25 cellular contexts compared by ENCODE assay signal in genomic region chr18:36744261-36744876, GRCh38.
DNase-seq lines count a peak whose midpoint lies in the region; ATAC-seq, FAIRE-seq and TF ChIP-seq lines count a peak whose summit lies in the region.
"Had no signal": no experiment of that assay in that cellular context is flagged by ENCODE, and none has a peak within 500 bp of the region (broad histone marks: within the 10 kb centered on the region; RNA-seq: fewer than 3 reads in every experiment).

No MANE protein-coding gene starts in this region.

- H3K27me3 ChIP-seq in astrocyte (ENCODE audit: insufficient read depth, low read length) = no peaks in the 10 kb centered on the region
- no peaks in the 10 kb centered on the region for H3K27me3 ChIP-seq in endodermal cell (ENCODE audit: control insufficient read depth, insufficient read depth, low read length, poor library complexity, severe bottlenecking)
- H3K27me3 ChIP-seq: BLaER1, MG63 had no signal

- DNase-seq in stimulated activated naive CD8-positive, alpha-beta T cell treated with anti-CD3 and anti-CD28 coated beads, Interleukin-15, amount 100 ng/mL, for 72 hours = no peak
- DNase-seq in stimulated activated naive CD8-positive, alpha-beta T cell treated with anti-CD3 and anti-CD28 coated beads, Interleukin-15, Interleukin-2, amounts not matched to agents 100 U/mL and 50 U/mL, for 24 hours = no peak
- DNase-seq in astrocyte (ENCODE audit: low read depth) = peak; percentile 70
- peak; percentile 15 for DNase-seq in fibroblast of the aortic adventitia (ENCODE audit: low read depth)
- no peak for DNase-seq in iPS-NIHi7 (ENCODE audit: extremely low spot score)
- no peak for DNase-seq in endodermal cell
- no peak for DNase-seq in activated naive CD8-positive, alpha-beta T cell treated with anti-CD3 and anti-CD28 coated beads, Interleukin-2, amount 50 U/mL, for 24 hours
- DNase-seq: 8988T; activated CD4-positive, alpha-beta T cell treated with anti-CD3 and anti-CD28 coated beads, Interleukin-2, amount 50 U/mL, for 1 hour; Caco-2; caudate nucleus; foreskin melanocyte; H7; left ventricle myocardium superior; MG63; NCI-H1417 treated with DMSO at 0.1 percent for 48 hours; NCI-H524; stimulated activated CD4-positive, alpha-beta T cell treated with anti-CD3 and anti-CD28 coated beads, Interleukin-2, amount 100 ng/mL, for 48 hours; T-helper 2 cell had no signal

- H3K27ac Mint-ChIP-seq in stimulated activated naive CD8-positive, alpha-beta T cell treated with anti-CD3 and anti-CD28 coated beads, Interleukin-15, amount 100 ng/mL, for 72 hours = peak overlapping the region in 1 of 2 donors; percentile 81
- no peak overlapping the region for H3K27ac Mint-ChIP-seq in astrocyte (ENCODE audit: unreplicated experiment)
- no peak overlapping the region for H3K27ac Mint-ChIP-seq in endodermal cell
- H3K27ac Mint-ChIP-seq in activated naive CD8-positive, alpha-beta T cell treated with anti-CD3 and anti-CD28 coated beads, Interleukin-2, amount 50 U/mL, for 24 hours = no peak overlapping the region
- H3K27ac Mint-ChIP-seq: activated T-helper 2 cell treated with anti-CD3 and anti-CD28 coated beads, Interferon-gamma antibody, Interleukin-2, Interleukin-4, amounts not matched to agents 10 μg/mL and 5 μg/mL and 100 μg/mL, durations not matched to agents 14 hours and 24 hours and 36 hours; stimulated activated naive CD8-positive, alpha-beta T cell treated with anti-CD3 and anti-CD28 coated beads, Interleukin-15, Interleukin-2, amounts not matched to agents 100 ng/mL and 50 ng/mL, for 24 hours; type B pancreatic cell had no signal

- H4K20me1 ChIP-seq in astrocyte (ENCODE audit: insufficient read depth, low read length) = no peaks in the 10 kb centered on the region
- H4K20me1 ChIP-seq: BLaER1 had no signal

- no peak overlapping the region for H3K4me2 ChIP-seq in astrocyte (ENCODE audit: low read length)
- H3K4me2 ChIP-seq: BLaER1 had no signal

- peak; percentile 26 for ATAC-seq in stimulated activated naive CD8-positive, alpha-beta T cell treated with anti-CD3 and anti-CD28 coated beads, Interleukin-15, amount 100 ng/mL, for 72 hours
- ATAC-seq in stimulated activated naive CD8-positive, alpha-beta T cell treated with anti-CD3 and anti-CD28 coated beads, Interleukin-15, Interleukin-2, amounts not matched to agents 100 U/mL and 50 U/mL, for 24 hours = no peak
- no peak for ATAC-seq in GM18907 (IDR thresholded peaks at IDR 0.05; ENCODE audit: unreplicated experiment)
- ATAC-seq in activated naive CD8-positive, alpha-beta T cell treated with anti-CD3 and anti-CD28 coated beads, Interleukin-2, amount 50 U/mL, for 24 hours = no peak
- ATAC-seq: left ventricle myocardium superior had no signal

- H3K27ac ChIP-seq in astrocyte (ENCODE audit: low read depth, low read length) (no peak overlapping the region), endodermal cell (ENCODE audit: low read depth, low read length) (no peak overlapping the region)
- H3K27ac ChIP-seq: BLaER1 had no signal

- H3K4me3 Mint-ChIP-seq in stimulated activated naive CD8-positive, alpha-beta T cell treated with anti-CD3 and anti-CD28 coated beads, Interleukin-15, amount 100 ng/mL, for 72 hours = no peak overlapping the region
- H3K4me3 Mint-ChIP-seq in astrocyte (ENCODE audit: unreplicated experiment) (no peak overlapping the region), endodermal cell (no peak overlapping the region)
- no peak overlapping the region for H3K4me3 Mint-ChIP-seq in activated naive CD8-positive, alpha-beta T cell treated with anti-CD3 and anti-CD28 coated beads, Interleukin-2, amount 50 U/mL, for 24 hours
- H3K4me3 Mint-ChIP-seq: stimulated activated naive CD8-positive, alpha-beta T cell treated with anti-CD3 and anti-CD28 coated beads, Interleukin-15, Interleukin-2, amounts not matched to agents 100 ng/mL and 50 ng/mL, for 24 hours; type B pancreatic cell had no signal

- H3K9ac ChIP-seq in astrocyte (ENCODE audit: low read length) (no peak overlapping the region), endodermal cell (ENCODE audit: extremely low read depth, low read length, poor library complexity, severe bottlenecking) (no peak overlapping the region)
- H3K9ac ChIP-seq: BLaER1 had no signal

- H3K36me3 Mint-ChIP-seq in astrocyte (ENCODE audit: low read depth, unreplicated experiment) (no peaks in the 10 kb centered on the region), endodermal cell (ENCODE audit: low read depth) (no peaks in the 10 kb centered on the region)
- no peaks in the 10 kb centered on the region for H3K36me3 Mint-ChIP-seq in activated naive CD8-positive, alpha-beta T cell treated with anti-CD3 and anti-CD28 coated beads, Interleukin-2, amount 50 U/mL, for 24 hours (ENCODE audit: low read depth)
- H3K36me3 Mint-ChIP-seq: type B pancreatic cell had no signal

- H3K79me2 ChIP-seq in astrocyte (ENCODE audit: insufficient read depth, low read length) = no peaks in the 10 kb centered on the region

- TF ChIP-seq CTCF in astrocyte (IDR thresholded peaks at IDR 0.05; ENCODE audit: insufficient read depth, low read depth, low read length) (no peak), fibroblast of the aortic adventitia (IDR thresholded peaks at IDR 0.05; ENCODE audit: insufficient read depth, low read length) (no peak), endodermal cell (conservative IDR thresholded peaks at IDR 0.05) (no peak)

- H3K9me3 ChIP-seq in astrocyte (ENCODE audit: insufficient read depth, low read depth, low read length) = no peaks in the 10 kb centered on the region
- no peaks in the 10 kb centered on the region for H3K9me3 ChIP-seq in endodermal cell (ENCODE audit: control insufficient read depth, low read length)
- H3K9me3 ChIP-seq: Caco-2, MG63 had no signal

- FAIRE-seq in astrocyte (lab: Jason Lieb, UNC) = no peak
- FAIRE-seq: RCC 7860 had no signal

- WGBS in endodermal cell (ENCODE audit: insufficient coverage in 1 of 2, insufficient read length in 1 of 2), 2 experiments = 91 to 95% methylated on average over 6 of the region's 6 CpGs

- H3K36me3 ChIP-seq in astrocyte (ENCODE audit: insufficient read depth, low read length) (peaks cover 2% of the 10 kb centered on the region), endodermal cell (ENCODE audit: control insufficient read depth, insufficient read depth, low read length) (no peaks in the 10 kb centered on the region)
- H3K36me3 ChIP-seq: BLaER1, MG63 had no signal

- H3K4me3 ChIP-seq in astrocyte (ENCODE audit: insufficient read depth, low read depth, low read length) (no peak overlapping the region), fibroblast of the aortic adventitia (ENCODE audit: low read depth, low read length) (no peak overlapping the region), endodermal cell (ENCODE audit: low read length) (no peak overlapping the region)
- H3K4me3 ChIP-seq: BLaER1, MG63 had no signal

- no peak overlapping the region for H2AFZ ChIP-seq in astrocyte (ENCODE audit: low read depth, low read length)

- peaks cover 8% of the 10 kb centered on the region for H3K27me3 Mint-ChIP-seq in stimulated activated naive CD8-positive, alpha-beta T cell treated with anti-CD3 and anti-CD28 coated beads, Interleukin-15, amount 100 ng/mL, for 72 hours
- H3K27me3 Mint-ChIP-seq in astrocyte (ENCODE audit: low read depth, unreplicated experiment) (peaks cover 9% of the 10 kb centered on the region), endodermal cell (ENCODE audit: insufficient read depth) (peaks cover 4% of the 10 kb centered on the region)
- H3K27me3 Mint-ChIP-seq in activated naive CD8-positive, alpha-beta T cell treated with anti-CD3 and anti-CD28 coated beads, Interleukin-2, amount 50 U/mL, for 24 hours = peaks cover 14% of the 10 kb centered on the region
- H3K27me3 Mint-ChIP-seq: type B pancreatic cell had no signal

- H3K9me3 Mint-ChIP-seq in stimulated activated naive CD8-positive, alpha-beta T cell treated with anti-CD3 and anti-CD28 coated beads, Interleukin-15, amount 100 ng/mL, for 72 hours = no peaks in the 10 kb centered on the region
- H3K9me3 Mint-ChIP-seq in astrocyte (ENCODE audit: unreplicated experiment) = peaks cover 4% of the 10 kb centered on the region
- H3K9me3 Mint-ChIP-seq in endodermal cell = no peaks in the 10 kb centered on the region
- no peaks in the 10 kb centered on the region for H3K9me3 Mint-ChIP-seq in activated naive CD8-positive, alpha-beta T cell treated with anti-CD3 and anti-CD28 coated beads, Interleukin-2, amount 50 U/mL, for 24 hours
- H3K9me3 Mint-ChIP-seq: activated T-helper 2 cell treated with anti-CD3 and anti-CD28 coated beads, Interferon-gamma antibody, Interleukin-2, Interleukin-4, amounts not matched to agents 10 μg/mL and 5 μg/mL and 100 μg/mL, durations not matched to agents 14 hours and 24 hours and 36 hours; stimulated activated naive CD8-positive, alpha-beta T cell treated with anti-CD3 and anti-CD28 coated beads, Interleukin-15, Interleukin-2, amounts not matched to agents 100 ng/mL and 50 ng/mL, for 24 hours; type B pancreatic cell had no signal

- H3K4me1 ChIP-seq in astrocyte (ENCODE audit: insufficient read depth, low read length) = peaks cover 3% of the 10 kb centered on the region
- no peaks in the 10 kb centered on the region for H3K4me1 ChIP-seq in endodermal cell (ENCODE audit: control insufficient read depth, insufficient read depth, low read length)
- H3K4me1 ChIP-seq: BLaER1, Caco-2 had no signal

- no peaks in the 10 kb centered on the region for H3K4me1 Mint-ChIP-seq in stimulated activated naive CD8-positive, alpha-beta T cell treated with anti-CD3 and anti-CD28 coated beads, Interleukin-15, amount 100 ng/mL, for 72 hours
- H3K4me1 Mint-ChIP-seq in astrocyte (ENCODE audit: low read depth, unreplicated experiment) (peaks cover 4% of the 10 kb centered on the region), endodermal cell (no peaks in the 10 kb centered on the region)
- no peaks in the 10 kb centered on the region for H3K4me1 Mint-ChIP-seq in activated naive CD8-positive, alpha-beta T cell treated with anti-CD3 and anti-CD28 coated beads, Interleukin-2, amount 50 U/mL, for 24 hours

Comparison
In these comparisons a context has a peak if more than half of its experiments do, and no peak if none do; other contexts are left out.
1. DNase-seq: peak in astrocyte (single experiment) and fibroblast of the aortic adventitia (single experiment); none in stimulated activated naive CD8-positive, alpha-beta T cell treated with anti-CD3 and anti-CD28 coated beads, Interleukin-15, amount 100 ng/mL, for 72 hours (0 of 2), stimulated activated naive CD8-positive, alpha-beta T cell treated with anti-CD3 and anti-CD28 coated beads, Interleukin-15, Interleukin-2, amounts not matched to agents 100 U/mL and 50 U/mL, for 24 hours (single experiment), iPS-NIHi7 (single experiment), endodermal cell (single experiment) and activated naive CD8-positive, alpha-beta T cell treated with anti-CD3 and anti-CD28 coated beads, Interleukin-2, amount 50 U/mL, for 24 hours (single experiment).